In genomic region chr22:40323681-40324083, GRCh38 we compare ENCODE assay signal across 1 cellular context.
TF ChIP-seq lines count a peak whose summit lies in the region.

No MANE protein-coding gene starts in this region.

TF ChIP-seq in WTC11, 78 proteins besides CTCF, POLR2A, EP300 and RAD21 (continued from another document):
- no peak for TF ChIP-seq ZNF425 (CRISPR knock-in tag; conservative IDR thresholded peaks at IDR 0.05)
- no peak for TF ChIP-seq MLX (CRISPR knock-in tag; IDR thresholded peaks at IDR 0.05)
- TF ChIP-seq, protein P1, sequence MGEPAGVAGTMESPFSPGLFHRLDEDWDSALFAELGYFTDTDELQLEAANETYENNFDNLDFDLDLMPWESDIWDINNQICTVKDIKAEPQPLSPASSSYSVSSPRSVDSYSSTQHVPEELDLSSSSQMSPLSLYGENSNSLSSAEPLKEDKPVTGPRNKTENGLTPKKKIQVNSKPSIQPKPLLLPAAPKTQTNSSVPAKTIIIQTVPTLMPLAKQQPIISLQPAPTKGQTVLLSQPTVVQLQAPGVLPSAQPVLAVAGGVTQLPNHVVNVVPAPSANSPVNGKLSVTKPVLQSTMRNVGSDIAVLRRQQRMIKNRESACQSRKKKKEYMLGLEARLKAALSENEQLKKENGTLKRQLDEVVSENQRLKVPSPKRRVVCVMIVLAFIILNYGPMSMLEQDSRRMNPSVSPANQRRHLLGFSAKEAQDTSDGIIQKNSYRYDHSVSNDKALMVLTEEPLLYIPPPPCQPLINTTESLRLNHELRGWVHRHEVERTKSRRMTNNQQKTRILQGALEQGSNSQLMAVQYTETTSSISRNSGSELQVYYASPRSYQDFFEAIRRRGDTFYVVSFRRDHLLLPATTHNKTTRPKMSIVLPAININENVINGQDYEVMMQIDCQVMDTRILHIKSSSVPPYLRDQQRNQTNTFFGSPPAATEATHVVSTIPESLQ (CRISPR knock-in tag; IDR thresholded peaks at IDR 0.05): no peak
- no peak for TF ChIP-seq E2F4 (CRISPR knock-in tag; IDR thresholded peaks at IDR 0.05; ENCODE audit: borderline replicate concordance, low read depth)
- TF ChIP-seq TP53 (CRISPR knock-in tag; IDR thresholded peaks at IDR 0.05): no peak
- no peak for TF ChIP-seq GRHL2 (CRISPR knock-in tag; IDR thresholded peaks at IDR 0.05; ENCODE audit: insufficient replicate concordance, severe bottlenecking)
- TF ChIP-seq SMAD4 (CRISPR knock-in tag; IDR thresholded peaks at IDR 0.05): no peak
- TF ChIP-seq ZNF219 (CRISPR knock-in tag; IDR thresholded peaks at IDR 0.05; ENCODE audit: borderline replicate concordance): no peak
- no peak for TF ChIP-seq ATF3 (CRISPR knock-in tag; conservative IDR thresholded peaks at IDR 0.05)
- no peak for TF ChIP-seq ELF4 (CRISPR knock-in tag; IDR thresholded peaks at IDR 0.05; ENCODE audit: low read depth)
- TF ChIP-seq, protein P2, sequence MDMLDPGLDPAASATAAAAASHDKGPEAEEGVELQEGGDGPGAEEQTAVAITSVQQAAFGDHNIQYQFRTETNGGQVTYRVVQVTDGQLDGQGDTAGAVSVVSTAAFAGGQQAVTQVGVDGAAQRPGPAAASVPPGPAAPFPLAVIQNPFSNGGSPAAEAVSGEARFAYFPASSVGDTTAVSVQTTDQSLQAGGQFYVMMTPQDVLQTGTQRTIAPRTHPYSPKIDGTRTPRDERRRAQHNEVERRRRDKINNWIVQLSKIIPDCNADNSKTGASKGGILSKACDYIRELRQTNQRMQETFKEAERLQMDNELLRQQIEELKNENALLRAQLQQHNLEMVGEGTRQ (CRISPR knock-in tag; IDR thresholded peaks at IDR 0.05): no peak
